9 cellular contexts compared by ENCODE assay signal in genomic region chr19:7067122-7067521, GRCh38. TPM values are rescaled to one million over a fixed set of nuclear protein-coding genes. Genes with fewer than 3 reads are reported as not detected.
DNase-seq lines count a peak whose midpoint lies in the region; ATAC-seq and TF ChIP-seq lines count a peak whose summit lies in the region.
"Not testable (repeated sequence)": the region's sequence is repeated elsewhere in the genome, so short reads cannot be mapped to it uniquely, and the experiment has no call there.
"Had no signal": no experiment of that assay in that cellular context is flagged by ENCODE, and none has a peak within 500 bp of the region (broad histone marks: within the 10 kb centered on the region; RNA-seq: fewer than 3 reads in every experiment).

No MANE protein-coding gene starts in this region.

- H3K4me1 ChIP-seq in IMR-90 (ENCODE audit: control insufficient read depth, insufficient read depth, low read length): not testable (repeated sequence)

- intact Hi-C loops in IMR-90 (cut with micrococcal nuclease): loop anchor here (10.0 kb wide), 1 partner anchor 332 kb away; the partner anchor contains the start of genes GPR108 and TRIP10

- not testable (repeated sequence) for H2AK9ac ChIP-seq in IMR-90 (replicated peaks; ENCODE audit: low read depth, low read length, poor library complexity)

- not testable (repeated sequence) for H3K9me1 ChIP-seq in IMR-90 (ENCODE audit: insufficient read depth, low read length)

- not testable (repeated sequence) for H4K5ac ChIP-seq in IMR-90 (ENCODE audit: low read depth, low read length)

- not testable (repeated sequence) for H3K27ac ChIP-seq in IMR-90 (ENCODE audit: insufficient read depth, low read length); RWPE1

- peaks cover 11 to 13% of the 10 kb centered on the region in 2 experiments for H3K79me1 ChIP-seq in IMR-90 (ENCODE audit: low read depth in 1 of 2, low read length in 2 of 2)

- not testable (repeated sequence) for H3K9ac ChIP-seq in IMR-90 (ENCODE audit: low read depth, low read length)

- TF ChIP-seq RAD21 in IMR-90 (IDR thresholded peaks at IDR 0.05; ENCODE audit: low read length): not testable (repeated sequence)

- not testable (repeated sequence) for H2BK15ac ChIP-seq in IMR-90 (ENCODE audit: low read depth, low read length)

- H2BK5ac ChIP-seq in IMR-90 (ENCODE audit: low read depth, low read length, poor library complexity, severe bottlenecking): not testable (repeated sequence)

- not testable (repeated sequence) for H4K20me1 ChIP-seq in IMR-90 (ENCODE audit: insufficient read depth, low read length)

- not testable (repeated sequence) for TF ChIP-seq POLR2A in IMR-90 (IDR thresholded peaks at IDR 0.05; ENCODE audit: low read depth, low read length)

- H3K36me3 Mint-ChIP-seq in glutamatergic neuron (ENCODE audit: unreplicated experiment): not testable (repeated sequence)
- H3K36me3 Mint-ChIP-seq in osteocyte (ENCODE audit: unreplicated experiment): peaks cover 11% of the 10 kb centered on the region

- peak; percentile 21; the same call in 1 of the 2 replicates for TF ChIP-seq CTCF in IMR-90 (conservative IDR thresholded peaks at IDR 0.05; ENCODE audit: low read depth, low read length)
- TF ChIP-seq CTCF in RWPE1 (conservative IDR thresholded peaks at IDR 0.05; ENCODE audit: low read depth): 0 out of 2 replicates have a peak, but pooled peaks have one; percentile 9
- TF ChIP-seq CTCF in astrocyte of the cerebellum (IDR thresholded peaks at IDR 0.05; ENCODE audit: low read depth, low read length, missing control alignments): peak; percentile 15
- not testable (repeated sequence) for TF ChIP-seq CTCF in glutamatergic neuron (IDR thresholded peaks at IDR 0.05; ENCODE audit: partially characterized antibody, unreplicated experiment)
- TF ChIP-seq CTCF in osteocyte (IDR thresholded peaks at IDR 0.05): peak; percentile 29

- not testable (repeated sequence) for H3K4me2 ChIP-seq in IMR-90 (ENCODE audit: low read depth, low read length)

- not testable (repeated sequence) for H4K91ac ChIP-seq in IMR-90 (ENCODE audit: insufficient read depth, low read depth, low read length)

- ATAC-seq in IMR-90 (ENCODE audit: low read depth): not testable (repeated sequence)

- not testable (repeated sequence) for H3K27ac Mint-ChIP-seq in glutamatergic neuron (ENCODE audit: unreplicated experiment); osteocyte (ENCODE audit: unreplicated experiment)

- WGBS in IMR-90 (ENCODE audit: extremely low coverage in 2 of 2, insufficient read length in 1 of 2), 2 experiments: 25% methylated on average over 6 of the region's 13 CpGs; no CpG with 5 or more reads in 1 of the 2 experiments

- not testable (repeated sequence) for BruUV-seq in IMR-90 (replicated peaks; lab: Mats Ljungman, UMichigan)

- not testable (repeated sequence) for H3K4me3 ChIP-seq in IMR-90 (ENCODE audit: insufficient read depth, low read depth, low read length); astrocyte of the cerebellum (ENCODE audit: low read depth, low read length)

- not testable (repeated sequence) for H3K56ac ChIP-seq in IMR-90 (ENCODE audit: extremely low read depth, insufficient read depth, low read length)

- H3K9me3 Mint-ChIP-seq in glutamatergic neuron (ENCODE audit: unreplicated experiment); osteocyte (ENCODE audit: unreplicated experiment): not testable (repeated sequence)

- not testable (repeated sequence) for H3K23ac ChIP-seq in IMR-90 (ENCODE audit: low read depth, low read length)

- H2AK5ac ChIP-seq in IMR-90 (ENCODE audit: low read depth, low read length): not testable (repeated sequence)

- POLR2A ChIA-PET in IMR-90 (lab: Charles Lee; ENCODE audit: unreplicated experiment); RWPE1 (lab: Yijun Ruan, JAX; ENCODE audit: low non-redundant PET): not testable (repeated sequence)

- not testable (repeated sequence) for H2BK20ac ChIP-seq in IMR-90 (ENCODE audit: low read depth, low read length)

- DNase-seq in COLO668 (lab: John Stamatoyannopoulos, UW; ENCODE audit: unreplicated experiment): peak; percentile 19
- not testable (repeated sequence) for DNase-seq in IMR-90; RWPE1 (ENCODE audit: low spot score); astrocyte of the cerebellum (ENCODE audit: low read depth); osteocyte (ENCODE audit: extremely low spot score, unreplicated experiment)
- peak; percentile 31 for DNase-seq in glutamatergic neuron

- H3K4me3 Mint-ChIP-seq in glutamatergic neuron (ENCODE audit: unreplicated experiment); osteocyte (ENCODE audit: unreplicated experiment): not testable (repeated sequence)

- H4K8ac ChIP-seq in IMR-90 (ENCODE audit: low read depth in 2 of 2, low read length in 2 of 2): not testable (repeated sequence)

- not testable (repeated sequence) for H3K9me3 ChIP-seq in IMR-90 (ENCODE audit: control insufficient read depth, insufficient read depth, low read length)

- H3K14ac ChIP-seq in IMR-90 (replicated peaks; ENCODE audit: low read depth, low read length): not testable (repeated sequence)

- H3K27me3 ChIP-seq in IMR-90 (ENCODE audit: control insufficient read depth, insufficient read depth, low read length): not testable (repeated sequence)

- not testable (repeated sequence) for H3K27me3 Mint-ChIP-seq in glutamatergic neuron (ENCODE audit: unreplicated experiment); osteocyte (ENCODE audit: unreplicated experiment)

- H3K4me1 Mint-ChIP-seq in glutamatergic neuron (ENCODE audit: low read depth, unreplicated experiment): not testable (repeated sequence)
- peaks cover 21% of the 10 kb centered on the region for H3K4me1 Mint-ChIP-seq in osteocyte (ENCODE audit: unreplicated experiment)

- not testable (repeated sequence) for H3K4ac ChIP-seq in IMR-90 (ENCODE audit: low read depth, low read length)

- in situ Hi-C loops in IMR-90 (cut with MboI; ENCODE audit: low sequenced_read_pairs); astrocyte of the cerebellum (cut with HindIII; ENCODE audit: low sequenced_read_pairs): not testable (repeated sequence)

- CTCF ChIA-PET in IMR-90 (lab: Yijun Ruan, JAX): not testable (repeated sequence)
- CTCF ChIA-PET in RWPE1 (lab: Yijun Ruan, JAX): interaction anchor here (0.6 kb wide), 1 partner anchor 621 kb away, joined by 5 read pairs; no protein-coding TSS in a partner anchor

- H2AFZ ChIP-seq in IMR-90 (replicated peaks; ENCODE audit: low read length, poor library complexity): not testable (repeated sequence)

- dilution Hi-C loops in IMR-90 (cut with HindIII; ENCODE audit: low sequenced_read_pairs, unreplicated experiment): not testable (repeated sequence)

- not testable (repeated sequence) for H3K18ac ChIP-seq in IMR-90 (ENCODE audit: low read depth, low read length)

- not testable (repeated sequence) for H3K36me3 ChIP-seq in IMR-90 (ENCODE audit: control insufficient read depth, insufficient read depth, low read length)

- not testable (repeated sequence) for H2BK120ac ChIP-seq in IMR-90 (ENCODE audit: low read depth, low read length)

RNA-seq across cellular contexts. Expression of gene ZNF557, which starts 2.4 kb away (rescaled TPM):
- total RNA-seq in IMR-90 (2012; rRNA removed): 16.9 and 21.1 TPM in 2 replicates
- 3.4 and 3.7 TPM in 2 replicates for polyA plus RNA-seq in IMR-90 (2012; rRNA removed)
- polyA plus RNA-seq in IMR-90 (2012; cell fraction: cytosol; rRNA removed): 0.95 and 2.3 TPM in 2 replicates
- 2.9 and 7.5 TPM in 2 replicates for polyA plus RNA-seq in IMR-90 (2012; cell fraction: nucleus; rRNA removed; ENCODE audit: low replicate concordance)
- 13.7 TPM for total RNA-seq in glutamatergic neuron (ENCODE audit: unreplicated experiment)
- 13.5 and 13.6 TPM in 2 replicates for total RNA-seq in osteocyte

RNA-seq across cellular contexts. Expression of gene MBD3L3, which starts 8.6 kb away (rescaled TPM):
- total RNA-seq in IMR-90 (2012; rRNA removed) (not detected in 2 replicates), glutamatergic neuron (ENCODE audit: unreplicated experiment) (1.3 TPM), osteocyte (not detected in 2 replicates)
- not detected in 2 replicates for polyA plus RNA-seq in IMR-90 (2012; rRNA removed)
- polyA plus RNA-seq in IMR-90 (2012; cell fraction: cytosol; rRNA removed): not detected in 2 replicates
- polyA plus RNA-seq in IMR-90 (2012; cell fraction: nucleus; rRNA removed; ENCODE audit: low replicate concordance): not detected in 2 replicates
- total RNA-seq: activated T-cell treated with anti-CD3 and anti-CD28 coated beads, Interleukin-2, amount 50 U/mL, for 4 hours; posterior vena cava; SJSA1 had no signal

RNA-seq across cellular contexts. Expression of gene MBD3L2, which starts 18.0 kb away (rescaled TPM):
- total RNA-seq in IMR-90 (2012; rRNA removed) (not detected in 2 replicates), glutamatergic neuron (ENCODE audit: unreplicated experiment) (1.5 TPM), osteocyte (not detected in 2 replicates)
- polyA plus RNA-seq in IMR-90 (2012; rRNA removed): not detected in 2 replicates
- not detected in 2 replicates for polyA plus RNA-seq in IMR-90 (2012; cell fraction: cytosol; rRNA removed)
- not detected in 2 replicates for polyA plus RNA-seq in IMR-90 (2012; cell fraction: nucleus; rRNA removed; ENCODE audit: low replicate concordance)
- total RNA-seq: activated T-cell treated with anti-CD3 and anti-CD28 coated beads, Interleukin-2, amount 50 U/mL, for 4 hours; posterior vena cava; SJSA1 had no signal

RNA-seq across cellular contexts. Expression of gene MBD3L4, which starts 27.1 kb away (rescaled TPM):
- total RNA-seq in IMR-90 (2012; rRNA removed) (not detected in 2 replicates), glutamatergic neuron (ENCODE audit: unreplicated experiment) (not detected), osteocyte (not detected in 2 replicates)
- polyA plus RNA-seq in IMR-90 (2012; rRNA removed): not detected in 2 replicates
- polyA plus RNA-seq in IMR-90 (2012; cell fraction: cytosol; rRNA removed): not detected in 2 replicates
- not detected in 2 replicates for polyA plus RNA-seq in IMR-90 (2012; cell fraction: nucleus; rRNA removed; ENCODE audit: low replicate concordance)
- total RNA-seq: activated T-cell treated with anti-CD3 and anti-CD28 coated beads, Interleukin-2, amount 50 U/mL, for 4 hours; posterior vena cava; SJSA1 had no signal

RNA-seq across cellular contexts. Expression of gene MBD3L5, which starts 36.7 kb away (rescaled TPM):
- total RNA-seq in IMR-90 (2012; rRNA removed) (not detected in 2 replicates), glutamatergic neuron (ENCODE audit: unreplicated experiment) (not detected), osteocyte (not detected in 2 replicates)
- not detected in 2 replicates for polyA plus RNA-seq in IMR-90 (2012; rRNA removed)
- not detected in 2 replicates for polyA plus RNA-seq in IMR-90 (2012; cell fraction: cytosol; rRNA removed)
- polyA plus RNA-seq in IMR-90 (2012; cell fraction: nucleus; rRNA removed; ENCODE audit: low replicate concordance): not detected in 2 replicates
- total RNA-seq: activated T-cell treated with anti-CD3 and anti-CD28 coated beads, Interleukin-2, amount 50 U/mL, for 4 hours; posterior vena cava; SJSA1 had no signal
